32 cellular contexts compared by ENCODE assay signal in genomic region chr1:162085991-162086390, GRCh38. TPM values are rescaled to one million over a fixed set of nuclear protein-coding genes. Genes with fewer than 3 reads are reported as not detected.
"Had no signal": no experiment of that assay in that cellular context is flagged by ENCODE, and none has a peak within 500 bp of the region (broad histone marks: within the 10 kb centered on the region; RNA-seq: fewer than 3 reads in every experiment).

No MANE protein-coding gene starts in this region.

- H3K27ac ChIP-seq: adrenal gland, body of pancreas, brain microvascular endothelial cell, breast epithelium, VCaP had no signal

- H3K36me3 ChIP-seq: adrenal gland, brain microvascular endothelial cell, breast epithelium had no signal

- H3K27me3 ChIP-seq: adrenal gland, body of pancreas, brain microvascular endothelial cell, breast epithelium had no signal

- H3K4me1 ChIP-seq: body of pancreas, breast epithelium had no signal

- DNase-seq: activated B cell treated with CpG ODN at 0.5 μM for 24 hours; activated CD4-positive, alpha-beta memory T cell treated with anti-CD3 and anti-CD28 coated beads for 36 hours; activated CD4-positive, alpha-beta T cell treated with anti-CD3 and anti-CD28 coated beads for 4 hours; activated CD4-positive, alpha-beta T cell treated with anti-CD3 and anti-CD28 coated beads, Interleukin-2, amount 10 ng/mL, durations not matched to agents 24 days and 14 days; activated CD4-positive, alpha-beta T cell treated with anti-CD3 and anti-CD28 coated beads, Interleukin-2, amount 50 U/mL, for 1 hour; activated CD4-positive, alpha-beta T cell treated with anti-CD3 and anti-CD28 coated beads, Interleukin-2, amount 50 U/mL, for 4 hours; activated CD4-positive, CD25-positive, alpha-beta regulatory T cell treated with anti-CD3 and anti-CD28 coated beads, Interleukin-2, amount 50 U/mL, for 72 hours; activated CD8-positive, alpha-beta memory T cell treated with anti-CD3 and anti-CD28 coated beads, Interleukin-2, amount 50 U/mL, for 4 hours; activated CD8-positive, alpha-beta T cell treated with anti-CD3 and anti-CD28 coated beads for 36 hours; activated effector memory CD4-positive, alpha-beta T cell treated with anti-CD3 and anti-CD28 coated beads, Interleukin-2, amount 50 U/mL, for 16 hours; activated gamma-delta T cell treated with Interleukin-2 at 50 U/mL for 16 hours; activated naive CD4-positive, alpha-beta T cell; activated naive CD4-positive, alpha-beta T cell treated with anti-CD3 and anti-CD28 coated beads for 36 hours; activated naive CD4-positive, alpha-beta T cell treated with anti-CD3 and anti-CD28 coated beads, Interleukin-2, amount 50 U/mL, for 16 hours; activated naive CD8-positive, alpha-beta T cell treated with anti-CD3 and anti-CD28 coated beads for 36 hours; activated T-cell treated with anti-CD3 and anti-CD28 coated beads for 4 hours; activated T-cell treated with anti-CD3 and anti-CD28 coated beads, Interleukin-2, amount 50 U/mL, for 1 hour; activated T-cell treated with anti-CD3 and anti-CD28 coated beads, Interleukin-2, amount 50 U/mL, for 4 hours; activated T-cell treated with anti-CD3 and anti-CD28 coated beads, Interleukin-2, amount 50 U/mL, for 72 hours; adrenal gland; amniotic stem cell; aorta; body of pancreas; brain microvascular endothelial cell; central memory CD4-positive, alpha-beta T cell; T-helper 1 cell; T-helper 2 cell; T-helper 9 cell had no signal

- ATAC-seq: activated CD8-positive, alpha-beta T cell treated with anti-CD3 and anti-CD28 coated beads for 36 hours; activated naive CD4-positive, alpha-beta T cell treated with anti-CD3 and anti-CD28 coated beads, Interleukin-2, amount 50 U/mL, for 72 hours; activated T-cell treated with anti-CD3 and anti-CD28 coated beads, Interleukin-2, amount 50 U/mL, for 4 hours; activated T-cell treated with anti-CD3 and anti-CD28 coated beads, Interleukin-2, amount 50 U/mL, for 72 hours; activated T-helper 17 cell treated with anti-CD3 and anti-CD28 coated beads, Interleukin-2, amount 50 U/mL, for 72 hours; body of pancreas had no signal

- H3K9me3 ChIP-seq: body of pancreas had no signal

- H3K4me3 ChIP-seq: adrenal gland, body of pancreas, breast epithelium had no signal

RNA-seq across cellular contexts. Expression of gene NOS1AP, which starts 16.5 kb away (rescaled TPM):
- total RNA-seq: activated B cell treated with CpG ODN at 0.5 μM for 24 hours; activated CD4-positive, alpha-beta T cell treated with anti-CD3 and anti-CD28 coated beads, Interleukin-2, amount 10 ng/mL, durations not matched to agents 24 days and 14 days had no signal
